Comparison of ENCODE assay signal across 37 cellular contexts in the genomic region with DNA sequence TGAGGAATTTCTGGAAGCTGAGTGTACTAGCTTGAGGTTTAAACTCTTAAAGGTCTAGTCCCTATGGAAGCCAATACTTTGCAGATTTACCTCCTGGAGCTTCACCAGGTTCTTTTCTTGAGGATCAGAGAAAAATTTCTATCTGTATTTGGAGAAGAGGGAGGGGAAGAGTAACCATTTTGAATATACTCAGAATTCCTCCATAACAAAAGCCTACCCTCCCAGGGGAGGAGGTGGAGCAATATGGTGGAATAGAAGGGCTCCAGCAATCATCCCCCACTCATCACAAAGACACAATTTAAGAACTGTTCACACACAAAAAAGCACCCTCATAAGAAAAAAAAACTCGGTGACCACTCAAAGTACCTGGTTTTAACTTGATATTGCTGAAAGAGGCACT. TPM values are rescaled to one million over a fixed set of nuclear protein-coding genes. Genes with fewer than 3 reads are reported as not detected.
"Had no signal": no experiment of that assay in that cellular context is flagged by ENCODE, and none has a peak within 500 bp of the region (broad histone marks: within the 10 kb centered on the region; RNA-seq: fewer than 3 reads in every experiment).

No MANE protein-coding gene starts in this region.

- H3K9ac ChIP-seq: KMS-11 had no signal

- H3K27me3 Mint-ChIP-seq: activated CD8-positive, alpha-beta T cell treated with anti-CD3 and anti-CD28 coated beads for 36 hours; activated T-helper 17 cell treated with anti-CD3 and anti-CD28 coated beads, Interleukin-2, amount 50 U/mL, for 72 hours had no signal

- H3K4me2 ChIP-seq: KMS-11, PC-9 had no signal

- H3K9me3 Mint-ChIP-seq: activated CD8-positive, alpha-beta T cell treated with anti-CD3 and anti-CD28 coated beads for 36 hours; activated naive CD8-positive, alpha-beta T cell treated with anti-CD3 and anti-CD28 coated beads for 36 hours; activated T-helper 17 cell treated with anti-CD3 and anti-CD28 coated beads, Interleukin-2, amount 50 U/mL, for 72 hours had no signal

- H3K36me3 Mint-ChIP-seq: activated naive CD8-positive, alpha-beta T cell treated with anti-CD3 and anti-CD28 coated beads for 36 hours had no signal

- H3K27me3 ChIP-seq: brain microvascular endothelial cell had no signal

- H3K4me3 Mint-ChIP-seq: activated CD8-positive, alpha-beta T cell treated with anti-CD3 and anti-CD28 coated beads for 36 hours; activated naive CD8-positive, alpha-beta T cell treated with anti-CD3 and anti-CD28 coated beads for 36 hours; activated T-cell treated with anti-CD3 and anti-CD28 coated beads, Interleukin-2, amount 50 U/mL, for 72 hours; activated T-helper 17 cell treated with anti-CD3 and anti-CD28 coated beads, Interleukin-2, amount 50 U/mL, for 72 hours had no signal

- H3K4me3 ChIP-seq: PC-9 had no signal

- H3K36me3 ChIP-seq: brain microvascular endothelial cell had no signal

- H3K27ac Mint-ChIP-seq: activated CD8-positive, alpha-beta T cell treated with anti-CD3 and anti-CD28 coated beads for 36 hours; activated naive CD8-positive, alpha-beta T cell treated with anti-CD3 and anti-CD28 coated beads for 36 hours; activated T-cell treated with anti-CD3 and anti-CD28 coated beads, Interleukin-2, amount 50 U/mL, for 72 hours; activated T-helper 17 cell treated with anti-CD3 and anti-CD28 coated beads, Interleukin-2, amount 50 U/mL, for 72 hours had no signal

- H3K4me1 Mint-ChIP-seq: activated naive CD8-positive, alpha-beta T cell treated with anti-CD3 and anti-CD28 coated beads for 36 hours; activated T-helper 17 cell treated with anti-CD3 and anti-CD28 coated beads, Interleukin-2, amount 50 U/mL, for 72 hours had no signal

- H3K27ac ChIP-seq: brain microvascular endothelial cell, KMS-11, PC-9, RWPE1, VCaP had no signal

- DNase-seq: activated CD4-positive, alpha-beta T cell treated with anti-CD3 and anti-CD28 coated beads for 1 hour; activated CD4-positive, alpha-beta T cell treated with anti-CD3 and anti-CD28 coated beads for 48 hours; activated CD4-positive, CD25-positive, alpha-beta regulatory T cell; activated CD8-positive, alpha-beta T cell treated with anti-CD3 and anti-CD28 coated beads for 36 hours; activated effector memory CD4-positive, alpha-beta T cell treated with anti-CD3 and anti-CD28 coated beads, Interleukin-2, amount 50 U/mL, for 16 hours; activated naive CD4-positive, alpha-beta T cell; activated naive CD4-positive, alpha-beta T cell treated with anti-CD3 and anti-CD28 coated beads, Interleukin-2, amount 50 U/mL, for 16 hours; activated naive CD8-positive, alpha-beta T cell treated with anti-CD3 and anti-CD28 coated beads for 36 hours; activated T-cell treated with anti-CD3 and anti-CD28 coated beads, Interleukin-2, amount 50 U/mL, for 1 hour; activated T-cell treated with anti-CD3 and anti-CD28 coated beads, Interleukin-2, amount 50 U/mL, for 72 hours; amniotic stem cell; aorta; brain microvascular endothelial cell; central memory CD4-positive, alpha-beta T cell; NCI-H1105; NCI-H1417 treated with DMSO at 0.1 percent for 48 hours; NCI-H187 treated with DMSO at 0.1 percent for 48 hours; NCI-H2081; NCI-H2171 treated with DMSO at 0.1 percent for 48 hours; NCI-H2227 treated with DMSO at 0.1 percent for 48 hours; NCI-H446 treated with DMSO at 0.1 percent for 48 hours; NCI-H524; NCI-H69; NCI-H82; PC-9; SIG-M5; SW 1271; T-helper 1 cell; T-helper 2 cell; T-helper 9 cell had no signal

- H2AFZ ChIP-seq: PC-9 had no signal

- ATAC-seq: activated CD8-positive, alpha-beta T cell treated with anti-CD3 and anti-CD28 coated beads for 36 hours; activated T-cell treated with anti-CD3 and anti-CD28 coated beads, Interleukin-2, amount 50 U/mL, for 72 hours; activated T-helper 17 cell treated with anti-CD3 and anti-CD28 coated beads, Interleukin-2, amount 50 U/mL, for 72 hours; Right ventricle myocardium inferior; SK-N-SH treated with all-trans-retinoic acid at 6 μM for 48 hours had no signal

RNA-seq across cellular contexts. Expression of a gene that starts 36.0 kb away (rescaled TPM):
- total RNA-seq: activated CD8-positive, alpha-beta memory T cell treated with anti-CD3 and anti-CD28 coated beads for 36 hours; activated CD8-positive, alpha-beta T cell treated with anti-CD3 and anti-CD28 coated beads for 36 hours; activated naive CD8-positive, alpha-beta T cell treated with anti-CD3 and anti-CD28 coated beads for 36 hours had no signal
